8 cellular contexts compared by ENCODE assay signal in genomic region chr7:28224172-28224571, GRCh38. TPM values are rescaled to one million over a fixed set of nuclear protein-coding genes. Genes with fewer than 3 reads are reported as not detected.
"Had no signal": no experiment of that assay in that cellular context is flagged by ENCODE, and none has a peak within 500 bp of the region (broad histone marks: within the 10 kb centered on the region; RNA-seq: fewer than 3 reads in every experiment).

No MANE protein-coding gene starts in this region.

- H3K4me3 ChIP-seq: GM23248, HAP-1 had no signal

- H3K9ac ChIP-seq: GM23248 had no signal

- H3K27ac ChIP-seq: GM23248, HL-60 had no signal

- H3K9me3 ChIP-seq: HAP-1 had no signal

- DNase-seq: GM23248, H7, HFFc6 had no signal

- H3K27ac Mint-ChIP-seq: HFFc6, IgD-negative memory B cell had no signal

- H3K9me3 Mint-ChIP-seq: HFFc6 had no signal

- ATAC-seq: HCT116, HepG2 had no signal

- H2AFZ ChIP-seq: GM23248 had no signal

- H3K36me3 ChIP-seq: HAP-1 had no signal

- H3K27me3 Mint-ChIP-seq: IgD-negative memory B cell had no signal

- H3K4me3 Mint-ChIP-seq: HFFc6, IgD-negative memory B cell had no signal

- H3K4me1 Mint-ChIP-seq: IgD-negative memory B cell had no signal

- FAIRE-seq: HepG2 had no signal

RNA-seq across cellular contexts. Expression of gene JAZF1, which starts 43.6 kb away (rescaled TPM):
- total RNA-seq: HepG2 had no signal
- polyA plus RNA-seq: HepG2 had no signal
